Comparison of ENCODE assay signal across 1 cellular context in the genomic region with DNA sequence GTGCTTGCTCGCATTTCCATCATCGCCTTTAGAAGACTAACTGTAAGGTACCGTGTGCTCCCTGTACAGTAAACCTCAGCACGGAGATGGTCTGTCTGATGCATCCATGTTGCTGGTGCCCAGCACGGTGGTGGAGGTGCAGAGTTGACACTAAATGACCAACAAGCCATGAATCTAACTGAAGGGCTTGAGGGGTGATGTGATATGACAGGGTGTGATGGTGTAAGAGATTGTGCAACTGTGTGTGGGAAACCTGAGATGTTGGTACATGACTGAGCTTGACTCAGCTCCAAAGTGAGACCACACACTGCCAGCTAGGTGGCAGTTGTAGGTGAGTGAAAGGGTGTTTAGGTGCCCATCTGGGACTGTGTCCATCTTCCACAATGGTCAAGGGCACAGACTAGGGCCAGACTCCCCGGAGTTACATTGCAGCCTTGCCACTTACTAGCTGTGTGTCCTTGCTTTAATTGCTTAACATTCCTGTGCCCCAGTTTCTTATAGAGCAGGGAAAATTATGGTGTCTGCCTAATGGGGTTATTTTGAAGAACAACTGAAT.
TF ChIP-seq lines count a peak whose summit lies in the region.

No MANE protein-coding gene starts in this region.

TF ChIP-seq in HEK293, 187 proteins besides CTCF, POLR2A, EP300 and RAD21 (continued from another document and continues in another):
- TF ChIP-seq ZNF639 (tag by site-specific recombination; IDR thresholded peaks at IDR 0.05) (no peak), REPIN1 (tag by site-specific recombination; IDR thresholded peaks at IDR 0.05; ENCODE audit: low read depth) (no peak), ZEB2 (tag by site-specific recombination; IDR thresholded peaks at IDR 0.05) (peak; percentile 29; the same call in 1 of the 2 replicates), SCRT1 (tag by site-specific recombination; IDR thresholded peaks at IDR 0.05; ENCODE audit: borderline replicate concordance) (no peak), ZNF747 (tag by site-specific recombination; IDR thresholded peaks at IDR 0.05) (no peak), ZNF121 (tag by site-specific recombination; IDR thresholded peaks at IDR 0.05) (no peak), ZSCAN16 (tag by site-specific recombination; IDR thresholded peaks at IDR 0.05) (no peak), ATF2 (tag by site-specific recombination; IDR thresholded peaks at IDR 0.05; ENCODE audit: low read depth) (no peak), ZNF530 (tag by site-specific recombination; IDR thresholded peaks at IDR 0.05; ENCODE audit: low read depth) (no peak), ZNF664 (tag by site-specific recombination; IDR thresholded peaks at IDR 0.05) (no peak), KLF9 (tag by site-specific recombination; IDR thresholded peaks at IDR 0.05; ENCODE audit: low read depth) (no peak), ZNF571 (tag by site-specific recombination; IDR thresholded peaks at IDR 0.05) (no peak), PRDM10 (tag by site-specific recombination; IDR thresholded peaks at IDR 0.05) (no peak; the same call in 1 of the 2 replicates), ZBTB1 (tag by site-specific recombination; IDR thresholded peaks at IDR 0.05) (no peak), ZNF221 (tag by site-specific recombination; IDR thresholded peaks at IDR 0.05; ENCODE audit: borderline replicate concordance) (no peak), ZNF175 (tag by site-specific recombination; IDR thresholded peaks at IDR 0.05) (no peak), ZSCAN23 (tag by site-specific recombination; IDR thresholded peaks at IDR 0.05) (no peak), ZSCAN30 (tag by site-specific recombination; IDR thresholded peaks at IDR 0.05) (no peak), YY1 (tag by site-specific recombination; IDR thresholded peaks at IDR 0.05) (no peak), ZNF670 (tag by site-specific recombination; IDR thresholded peaks at IDR 0.05; ENCODE audit: low read depth) (no peak), OVOL3 (tag by site-specific recombination; IDR thresholded peaks at IDR 0.05) (no peak), ZNF777 (tag by site-specific recombination; IDR thresholded peaks at IDR 0.05; ENCODE audit: borderline replicate concordance) (no peak), ZNF792 (tag by site-specific recombination; IDR thresholded peaks at IDR 0.05) (no peak), ZNF239 (tag by site-specific recombination; IDR thresholded peaks at IDR 0.05) (no peak), WT1 (tag by site-specific recombination; IDR thresholded peaks at IDR 0.05) (no peak), TRIM28 (IDR thresholded peaks at IDR 0.05; ENCODE audit: borderline replicate concordance, low read length) (no peak), ZNF514 (tag by site-specific recombination; IDR thresholded peaks at IDR 0.05) (no peak), ZNF600 (tag by site-specific recombination; IDR thresholded peaks at IDR 0.05) (peak; percentile 88), KLF16 (tag by site-specific recombination; IDR thresholded peaks at IDR 0.05) (no peak), KLF8 (tag by site-specific recombination; IDR thresholded peaks at IDR 0.05) (no peak; the same call in 1 of the 2 replicates), GLIS2 (tag by site-specific recombination; IDR thresholded peaks at IDR 0.05) (no peak), ZNF548 (tag by site-specific recombination; IDR thresholded peaks at IDR 0.05) (no peak), INSM2 (tag by site-specific recombination; IDR thresholded peaks at IDR 0.05) (peak; percentile 62), ZNF140 (tag by site-specific recombination; IDR thresholded peaks at IDR 0.05) (no peak), ZNF830 (tag by site-specific recombination; IDR thresholded peaks at IDR 0.05; ENCODE audit: low read depth) (no peak), ZNF596 (tag by site-specific recombination; IDR thresholded peaks at IDR 0.05) (no peak), ZNF274 (IDR thresholded peaks at IDR 0.05; ENCODE audit: low read length) (no peak), ZNF274 (tag by site-specific recombination; IDR thresholded peaks at IDR 0.05; ENCODE audit: borderline replicate concordance) (no peak), ZNF692 (tag by site-specific recombination; IDR thresholded peaks at IDR 0.05) (peak; percentile 49), ZNF324 (tag by site-specific recombination; IDR thresholded peaks at IDR 0.05) (0 out of 2 replicates have a peak, but pooled peaks have one; percentile 38), ZNF138 (tag by site-specific recombination; IDR thresholded peaks at IDR 0.05; ENCODE audit: borderline replicate concordance) (no peak), ZNF677 (tag by site-specific recombination; IDR thresholded peaks at IDR 0.05) (no peak), ZNF544 (tag by site-specific recombination; IDR thresholded peaks at IDR 0.05) (no peak), ZNF146 (tag by site-specific recombination; IDR thresholded peaks at IDR 0.05) (no peak), ZNF311 (tag by site-specific recombination; IDR thresholded peaks at IDR 0.05; ENCODE audit: borderline replicate concordance) (no peak), ZNF624 (tag by site-specific recombination; IDR thresholded peaks at IDR 0.05) (no peak)
- TF ChIP-seq, protein P1, sequence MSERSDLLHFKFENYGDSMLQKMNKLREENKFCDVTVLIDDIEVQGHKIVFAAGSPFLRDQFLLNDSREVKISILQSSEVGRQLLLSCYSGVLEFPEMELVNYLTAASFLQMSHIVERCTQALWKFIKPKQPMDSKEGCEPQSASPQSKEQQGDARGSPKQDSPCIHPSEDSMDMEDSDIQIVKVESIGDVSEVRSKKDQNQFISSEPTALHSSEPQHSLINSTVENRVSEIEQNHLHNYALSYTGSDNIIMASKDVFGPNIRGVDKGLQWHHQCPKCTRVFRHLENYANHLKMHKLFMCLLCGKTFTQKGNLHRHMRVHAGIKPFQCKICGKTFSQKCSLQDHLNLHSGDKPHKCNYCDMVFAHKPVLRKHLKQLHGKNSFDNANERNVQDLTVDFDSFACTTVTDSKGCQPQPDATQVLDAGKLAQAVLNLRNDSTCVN (tag by site-specific recombination; optimal IDR thresholded peaks at IDR 0.05) = no peak
- TF ChIP-seq, protein P2, sequence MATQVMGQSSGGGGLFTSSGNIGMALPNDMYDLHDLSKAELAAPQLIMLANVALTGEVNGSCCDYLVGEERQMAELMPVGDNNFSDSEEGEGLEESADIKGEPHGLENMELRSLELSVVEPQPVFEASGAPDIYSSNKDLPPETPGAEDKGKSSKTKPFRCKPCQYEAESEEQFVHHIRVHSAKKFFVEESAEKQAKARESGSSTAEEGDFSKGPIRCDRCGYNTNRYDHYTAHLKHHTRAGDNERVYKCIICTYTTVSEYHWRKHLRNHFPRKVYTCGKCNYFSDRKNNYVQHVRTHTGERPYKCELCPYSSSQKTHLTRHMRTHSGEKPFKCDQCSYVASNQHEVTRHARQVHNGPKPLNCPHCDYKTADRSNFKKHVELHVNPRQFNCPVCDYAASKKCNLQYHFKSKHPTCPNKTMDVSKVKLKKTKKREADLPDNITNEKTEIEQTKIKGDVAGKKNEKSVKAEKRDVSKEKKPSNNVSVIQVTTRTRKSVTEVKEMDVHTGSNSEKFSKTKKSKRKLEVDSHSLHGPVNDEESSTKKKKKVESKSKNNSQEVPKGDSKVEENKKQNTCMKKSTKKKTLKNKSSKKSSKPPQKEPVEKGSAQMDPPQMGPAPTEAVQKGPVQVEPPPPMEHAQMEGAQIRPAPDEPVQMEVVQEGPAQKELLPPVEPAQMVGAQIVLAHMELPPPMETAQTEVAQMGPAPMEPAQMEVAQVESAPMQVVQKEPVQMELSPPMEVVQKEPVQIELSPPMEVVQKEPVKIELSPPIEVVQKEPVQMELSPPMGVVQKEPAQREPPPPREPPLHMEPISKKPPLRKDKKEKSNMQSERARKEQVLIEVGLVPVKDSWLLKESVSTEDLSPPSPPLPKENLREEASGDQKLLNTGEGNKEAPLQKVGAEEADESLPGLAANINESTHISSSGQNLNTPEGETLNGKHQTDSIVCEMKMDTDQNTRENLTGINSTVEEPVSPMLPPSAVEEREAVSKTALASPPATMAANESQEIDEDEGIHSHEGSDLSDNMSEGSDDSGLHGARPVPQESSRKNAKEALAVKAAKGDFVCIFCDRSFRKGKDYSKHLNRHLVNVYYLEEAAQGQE (tag by site-specific recombination; IDR thresholded peaks at IDR 0.05) = no peak
- TF ChIP-seq, protein P3, sequence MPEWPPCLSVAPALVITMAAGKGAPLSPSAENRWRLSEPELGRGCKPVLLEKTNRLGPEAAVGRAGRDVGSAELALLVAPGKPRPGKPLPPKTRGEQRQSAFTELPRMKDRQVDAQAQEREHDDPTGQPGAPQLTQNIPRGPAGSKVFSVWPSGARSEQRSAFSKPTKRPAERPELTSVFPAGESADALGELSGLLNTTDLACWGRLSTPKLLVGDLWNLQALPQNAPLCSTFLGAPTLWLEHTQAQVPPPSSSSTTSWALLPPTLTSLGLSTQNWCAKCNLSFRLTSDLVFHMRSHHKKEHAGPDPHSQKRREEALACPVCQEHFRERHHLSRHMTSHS (tag by site-specific recombination; IDR thresholded peaks at IDR 0.05) = no peak
- TF ChIP-seq, protein P4, sequence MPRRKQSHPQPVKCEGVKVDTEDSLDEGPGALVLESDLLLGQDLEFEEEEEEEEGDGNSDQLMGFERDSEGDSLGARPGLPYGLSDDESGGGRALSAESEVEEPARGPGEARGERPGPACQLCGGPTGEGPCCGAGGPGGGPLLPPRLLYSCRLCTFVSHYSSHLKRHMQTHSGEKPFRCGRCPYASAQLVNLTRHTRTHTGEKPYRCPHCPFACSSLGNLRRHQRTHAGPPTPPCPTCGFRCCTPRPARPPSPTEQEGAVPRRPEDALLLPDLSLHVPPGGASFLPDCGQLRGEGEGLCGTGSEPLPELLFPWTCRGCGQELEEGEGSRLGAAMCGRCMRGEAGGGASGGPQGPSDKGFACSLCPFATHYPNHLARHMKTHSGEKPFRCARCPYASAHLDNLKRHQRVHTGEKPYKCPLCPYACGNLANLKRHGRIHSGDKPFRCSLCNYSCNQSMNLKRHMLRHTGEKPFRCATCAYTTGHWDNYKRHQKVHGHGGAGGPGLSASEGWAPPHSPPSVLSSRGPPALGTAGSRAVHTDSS (tag by site-specific recombination; IDR thresholded peaks at IDR 0.05) = no peak
